In genomic region chr10:92240289-92241157, GRCh38 we compare ENCODE assay signal across 1 cellular context.
TF ChIP-seq lines count a peak whose summit lies in the region.

No MANE protein-coding gene starts in this region.

TF ChIP-seq in GM12878, 131 proteins besides CTCF, POLR2A, EP300 and RAD21 (continued from another document and continues in another):
- 0 out of 2 replicates have a peak, but pooled peaks have one; percentile 35 for TF ChIP-seq IKZF1 (conservative IDR thresholded peaks at IDR 0.05)
- no peak; the same call in 1 of the 2 replicates for TF ChIP-seq MLLT1 (IDR thresholded peaks at IDR 0.05)
- no peak for TF ChIP-seq SIN3A (IDR thresholded peaks at IDR 0.05; ENCODE audit: low read depth, low read length)
- TF ChIP-seq SREBF1 (IDR thresholded peaks at IDR 0.05; ENCODE audit: low read length): no peak
- TF ChIP-seq KLF5 (IDR thresholded peaks at IDR 0.05; ENCODE audit: partially characterized antibody): no peak
- TF ChIP-seq NFXL1 (IDR thresholded peaks at IDR 0.05; ENCODE audit: borderline replicate concordance): no peak
- TF ChIP-seq ZNF384 (IDR thresholded peaks at IDR 0.05; ENCODE audit: borderline replicate concordance, low read depth, low read length): no peak
- TF ChIP-seq WRNIP1 (IDR thresholded peaks at IDR 0.05; ENCODE audit: borderline replicate concordance, low read depth, low read length): 0 out of 2 replicates have a peak, but pooled peaks have one; percentile 71
- peak; percentile 57; the same call in 1 of the 2 replicates for TF ChIP-seq CREB1 (IDR thresholded peaks at IDR 0.05; ENCODE audit: low read depth)
- no peak for TF ChIP-seq YBX1 (IDR thresholded peaks at IDR 0.05)
- TF ChIP-seq TBL1XR1 (IDR thresholded peaks at IDR 0.05; ENCODE audit: low read depth, low read length): no peak
- TF ChIP-seq CHD1 (IDR thresholded peaks at IDR 0.05; ENCODE audit: low read depth, low read length): no peak
- TF ChIP-seq CHD2 (IDR thresholded peaks at IDR 0.05; ENCODE audit: borderline replicate concordance, low read depth, low read length): peak; percentile 62; the same call in 1 of the 2 replicates
- peak; percentile 62; the same call in 1 of the 2 replicates for TF ChIP-seq ESRRA (IDR thresholded peaks at IDR 0.05; ENCODE audit: low read length)
- TF ChIP-seq BMI1 (IDR thresholded peaks at IDR 0.05; ENCODE audit: borderline replicate concordance): no peak
- no peak for TF ChIP-seq ATF3 (IDR thresholded peaks at IDR 0.05; ENCODE audit: borderline replicate concordance, extremely low read depth, low read depth, low read length)
- TF ChIP-seq MTA3 (IDR thresholded peaks at IDR 0.05; ENCODE audit: borderline replicate concordance, low read length): peak; percentile 40; the same call in 1 of the 2 replicates
- TF ChIP-seq SMAD1 (IDR thresholded peaks at IDR 0.05; ENCODE audit: low read depth, partially characterized antibody): peak; percentile 57
- TF ChIP-seq RAD51 (IDR thresholded peaks at IDR 0.05): no peak
- TF ChIP-seq PAX5 (IDR thresholded peaks at IDR 0.05; ENCODE audit: borderline replicate concordance, low read depth, low read length): 0 out of 2 replicates have a peak, but pooled peaks have one; percentile 46
- TF ChIP-seq RELA (IDR thresholded peaks at IDR 0.05; ENCODE audit: borderline replicate concordance, partially characterized antibody): peak; percentile 44
- no peak for TF ChIP-seq ZNF274 (IDR thresholded peaks at IDR 0.05; ENCODE audit: insufficient read depth, insufficient read length)
- peak; percentile 53; the same call in 1 of the 2 replicates for TF ChIP-seq TAF1 (IDR thresholded peaks at IDR 0.05; ENCODE audit: borderline replicate concordance, low read depth, low read length)
- no peak for TF ChIP-seq SMARCA5 (IDR thresholded peaks at IDR 0.05)
- TF ChIP-seq NBN (IDR thresholded peaks at IDR 0.05): no peak; the same call in 1 of the 2 replicates
- TF ChIP-seq SRF (IDR thresholded peaks at IDR 0.05; ENCODE audit: low read depth in 2 of 2, low read length in 2 of 2): no peak
- TF ChIP-seq PML (IDR thresholded peaks at IDR 0.05; ENCODE audit: low read length): 0 out of 2 replicates have a peak, but pooled peaks have one; percentile 27
- no peak for TF ChIP-seq KAT2A (conservative IDR thresholded peaks at IDR 0.05; ENCODE audit: control insufficient read depth, low read depth, low read length)
- peak; percentile 83 for TF ChIP-seq MXI1 (IDR thresholded peaks at IDR 0.05; ENCODE audit: low read depth, low read length)
- TF ChIP-seq JUNB (IDR thresholded peaks at IDR 0.05): no peak
- no peak for TF ChIP-seq TCF7 (IDR thresholded peaks at IDR 0.05; ENCODE audit: borderline replicate concordance)
- 0 out of 2 replicates have a peak, but pooled peaks have one; percentile 14 for TF ChIP-seq YY1 (IDR thresholded peaks at IDR 0.05; ENCODE audit: low read depth, low read length)
- TF ChIP-seq NFIC (IDR thresholded peaks at IDR 0.05; ENCODE audit: low read depth, low read length): peak; percentile 33; the same call in 1 of the 2 replicates
- TF ChIP-seq PAX8 (IDR thresholded peaks at IDR 0.05): no peak
- TF ChIP-seq TCF12 (IDR thresholded peaks at IDR 0.05; ENCODE audit: low read depth, low read length): 0 out of 2 replicates have a peak, but pooled peaks have one; percentile 20
- no peak for TF ChIP-seq MEF2B (IDR thresholded peaks at IDR 0.05; ENCODE audit: partially characterized antibody, poor library complexity, severe bottlenecking)
- TF ChIP-seq ZBED1 (IDR thresholded peaks at IDR 0.05; ENCODE audit: borderline replicate concordance): no peak
- TF ChIP-seq SREBF2 (IDR thresholded peaks at IDR 0.05; ENCODE audit: low read length): no peak
- TF ChIP-seq ZNF592 (IDR thresholded peaks at IDR 0.05): no peak
- TF ChIP-seq POLR2AphosphoS5 (IDR thresholded peaks at IDR 0.05; ENCODE audit: low read length): peak; percentile 75
- no peak for TF ChIP-seq IRF5 (IDR thresholded peaks at IDR 0.05; ENCODE audit: borderline replicate concordance)
- TF ChIP-seq ELK1 (IDR thresholded peaks at IDR 0.05; ENCODE audit: low read depth, low read length): peak; percentile 27; the same call in 1 of the 2 replicates
- peak; percentile 51; the same call in 1 of the 2 replicates for TF ChIP-seq ZBTB40 (IDR thresholded peaks at IDR 0.05; ENCODE audit: borderline replicate concordance)
- no peak for TF ChIP-seq TARDBP (IDR thresholded peaks at IDR 0.05; ENCODE audit: borderline replicate concordance)
- TF ChIP-seq CBX5 (IDR thresholded peaks at IDR 0.05; ENCODE audit: low read depth): no peak
- TF ChIP-seq IKZF2 (IDR thresholded peaks at IDR 0.05): peak; percentile 72 to 79
- no peak for TF ChIP-seq ZNF207 (IDR thresholded peaks at IDR 0.05; ENCODE audit: borderline replicate concordance)
- no peak for TF ChIP-seq FOXK2 (IDR thresholded peaks at IDR 0.05)
- no peak for TF ChIP-seq SUPT20H (IDR thresholded peaks at IDR 0.05; ENCODE audit: borderline replicate concordance, control insufficient read depth, low read depth, low read length)
- TF ChIP-seq USF2 (IDR thresholded peaks at IDR 0.05; ENCODE audit: borderline replicate concordance, low read depth, low read length): no peak
- peak; percentile 32; the same call in 1 of the 2 replicates for TF ChIP-seq ATF2 (IDR thresholded peaks at IDR 0.05; ENCODE audit: low read length)
